ENCODE assay signal across 10 cellular contexts in the genomic region with DNA sequence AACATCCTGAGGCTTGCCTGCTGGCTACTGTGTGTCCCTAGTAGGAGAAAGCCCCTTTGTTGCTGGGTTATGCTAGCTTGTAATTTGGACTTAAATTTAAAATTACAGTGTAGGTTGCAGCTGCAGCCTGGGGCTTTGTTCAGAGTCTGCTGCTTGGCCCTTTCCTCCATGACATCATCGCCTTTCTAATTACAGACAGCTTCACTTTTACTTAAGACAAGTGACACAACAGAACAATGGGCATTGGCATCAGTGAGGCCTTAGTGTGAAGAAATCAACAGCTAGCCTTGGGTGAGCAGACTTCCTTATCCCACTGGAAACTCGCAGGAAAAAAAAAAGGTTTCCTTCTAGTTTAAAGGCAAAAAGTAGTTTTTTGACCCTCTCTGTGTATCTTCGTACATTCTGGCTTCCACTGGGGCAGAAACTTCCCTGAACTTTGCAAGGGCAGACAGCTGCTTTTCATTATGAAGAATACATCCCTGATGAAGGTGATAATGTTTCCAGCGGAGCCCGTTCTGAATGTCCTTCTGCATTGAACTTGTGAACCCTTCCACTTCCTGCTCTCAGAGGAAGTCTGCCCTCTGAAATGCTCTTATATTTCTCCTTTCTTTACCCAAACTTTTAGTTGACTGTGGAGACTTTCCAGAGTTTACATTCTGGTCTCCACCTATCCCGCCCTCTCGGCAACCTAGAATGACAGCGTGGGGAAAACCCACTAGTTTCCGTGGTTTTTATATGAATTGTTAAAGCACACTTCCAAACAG.
DNase-seq lines count a peak whose midpoint lies in the region; ATAC-seq, FAIRE-seq and TF ChIP-seq lines count a peak whose summit lies in the region.
"Had no signal": no experiment of that assay in that cellular context is flagged by ENCODE, and none has a peak within 500 bp of the region (broad histone marks: within the 10 kb centered on the region; RNA-seq: fewer than 3 reads in every experiment).

No MANE protein-coding gene starts in this region.

- peaks cover 0 to 5% (median 0%) of the 10 kb centered on the region in 4 donors for H3K4me1 ChIP-seq in right lobe of liver

- no peak for TF ChIP-seq POLR2A in right lobe of liver (IDR thresholded peaks at IDR 0.05)

- peak overlapping the region; percentile 75 for H3K27ac Mint-ChIP-seq in activated naive CD4-positive, alpha-beta T cell treated with anti-CD3 and anti-CD28 coated beads, Interleukin-2, amount 10 ng/mL, durations not matched to agents 7 days and 5 days
- H3K27ac Mint-ChIP-seq in type B pancreatic cell, result peak overlapping the region; percentile 54

- no peak overlapping the region for H3K4me3 ChIP-seq in right lobe of liver
- H3K4me3 ChIP-seq: pancreas had no signal

- H3K36me3 Mint-ChIP-seq in activated naive CD4-positive, alpha-beta T cell treated with anti-CD3 and anti-CD28 coated beads, Interleukin-2, amount 10 ng/mL, durations not matched to agents 7 days and 5 days, result peaks cover 6% of the 10 kb centered on the region
- H3K36me3 Mint-ChIP-seq in type B pancreatic cell, result no peaks in the 10 kb centered on the region

- H3K36me3 ChIP-seq in right lobe of liver, result no peaks in the 10 kb centered on the region
- H3K36me3 ChIP-seq: pancreas had no signal

- H3K27me3 ChIP-seq in right lobe of liver, result no peaks in the 10 kb centered on the region
- H3K27me3 ChIP-seq: pancreas had no signal

- peaks cover 8% of the 10 kb centered on the region for H3K9me3 Mint-ChIP-seq in activated naive CD4-positive, alpha-beta T cell treated with anti-CD3 and anti-CD28 coated beads, Interleukin-2, amount 10 ng/mL, durations not matched to agents 7 days and 5 days
- peaks cover 22% of the 10 kb centered on the region for H3K9me3 Mint-ChIP-seq in type B pancreatic cell

- H3K27ac ChIP-seq in right lobe of liver, result peak overlapping the region in 2 of 3 donors; percentile 20 to 39

- H3K4me1 Mint-ChIP-seq in activated naive CD4-positive, alpha-beta T cell treated with anti-CD3 and anti-CD28 coated beads, Interleukin-2, amount 10 ng/mL, durations not matched to agents 7 days and 5 days, result peaks cover 21% of the 10 kb centered on the region
- peaks cover 11% of the 10 kb centered on the region for H3K4me1 Mint-ChIP-seq in type B pancreatic cell (ENCODE audit: unreplicated experiment)

- CTCF ChIA-PET in activated naive CD4-positive, alpha-beta T cell treated with anti-CD3 and anti-CD28 coated beads, Interleukin-2, amount 10 ng/mL, durations not matched to agents 7 days and 5 days (lab: Charles Lee), result interaction anchor here (1.2 kb wide), 1 partner anchor 16 kb away, joined by 7 read pairs; no protein-coding TSS in a partner anchor

- no peaks in the 10 kb centered on the region for H3K9me3 ChIP-seq in right lobe of liver
- H3K9me3 ChIP-seq: pancreas had no signal

- intact Hi-C loops in right lobe of liver (cut with DNase I), result no loop called here

- no peak overlapping the region for H3K4me3 Mint-ChIP-seq in activated naive CD4-positive, alpha-beta T cell treated with anti-CD3 and anti-CD28 coated beads, Interleukin-2, amount 10 ng/mL, durations not matched to agents 7 days and 5 days
- H3K4me3 Mint-ChIP-seq in type B pancreatic cell, result no peak overlapping the region

- WGBS in right lobe of liver (ENCODE audit: insufficient coverage, low coverage, low lambda C conversion rate, missing lambda C conversion rate), result 47% methylated on average over 8 of the region's 9 CpGs

- H3K27me3 Mint-ChIP-seq in activated naive CD4-positive, alpha-beta T cell treated with anti-CD3 and anti-CD28 coated beads, Interleukin-2, amount 10 ng/mL, durations not matched to agents 7 days and 5 days, result no peaks in the 10 kb centered on the region
- H3K27me3 Mint-ChIP-seq in type B pancreatic cell, result no peaks in the 10 kb centered on the region

- peak in 3 of 4 donors; percentile 21 to 40 (median 23) for ATAC-seq in right lobe of liver
- no peak for ATAC-seq in HG03460 (IDR thresholded peaks at IDR 0.05; ENCODE audit: unreplicated experiment)

- no peak for FAIRE-seq in RCC 7860 (lab: Jason Lieb, UNC)
- FAIRE-seq: TTC549 had no signal

- DNase-seq in activated naive CD4-positive, alpha-beta T cell treated with anti-CD3 and anti-CD28 coated beads, Interleukin-2, amount 10 ng/mL, durations not matched to agents 7 days and 5 days, result peak; percentile 22
- no peak for DNase-seq in activated naive CD4-positive, alpha-beta T cell (lab: John Stamatoyannopoulos, UW)
- peak; percentile 11 for DNase-seq in activated naive CD4-positive, alpha-beta T cell treated with anti-CD3 and anti-CD28 coated beads, Interleukin-2, amount 50 U/mL, for 16 hours
- no peak for DNase-seq in right lobe of liver
- no peak for DNase-seq in type B pancreatic cell (ENCODE audit: extremely low spot score, unreplicated experiment)
- DNase-seq in RCC 7860 (ENCODE audit: low spot score), result no peak
- DNase-seq in NCI-H2029 treated with DMSO at 0.1 percent for 48 hours (lab: John Stamatoyannopoulos, UW), result no peak
- DNase-seq: pancreas had no signal

- no peak for TF ChIP-seq CTCF in right lobe of liver (IDR thresholded peaks at IDR 0.05)
- no peak for TF ChIP-seq CTCF in type B pancreatic cell (conservative IDR thresholded peaks at IDR 0.05)

Comparison
In these comparisons a context has a peak if more than half of its experiments do, and no peak if none do; other contexts are left out.
1. DNase-seq: peak in activated naive CD4-positive, alpha-beta T cell treated with anti-CD3 and anti-CD28 coated beads, Interleukin-2, amount 10 ng/mL, durations not matched to agents 7 days and 5 days (single experiment) and activated naive CD4-positive, alpha-beta T cell treated with anti-CD3 and anti-CD28 coated beads, Interleukin-2, amount 50 U/mL, for 16 hours (single experiment); none in activated naive CD4-positive, alpha-beta T cell (0 of 4), right lobe of liver (0 of 3), type B pancreatic cell (single experiment), RCC 7860 (single experiment) and NCI-H2029 treated with DMSO at 0.1 percent for 48 hours (single experiment).